ENCODE assay signal across 2 cellular contexts in the genomic region with DNA sequence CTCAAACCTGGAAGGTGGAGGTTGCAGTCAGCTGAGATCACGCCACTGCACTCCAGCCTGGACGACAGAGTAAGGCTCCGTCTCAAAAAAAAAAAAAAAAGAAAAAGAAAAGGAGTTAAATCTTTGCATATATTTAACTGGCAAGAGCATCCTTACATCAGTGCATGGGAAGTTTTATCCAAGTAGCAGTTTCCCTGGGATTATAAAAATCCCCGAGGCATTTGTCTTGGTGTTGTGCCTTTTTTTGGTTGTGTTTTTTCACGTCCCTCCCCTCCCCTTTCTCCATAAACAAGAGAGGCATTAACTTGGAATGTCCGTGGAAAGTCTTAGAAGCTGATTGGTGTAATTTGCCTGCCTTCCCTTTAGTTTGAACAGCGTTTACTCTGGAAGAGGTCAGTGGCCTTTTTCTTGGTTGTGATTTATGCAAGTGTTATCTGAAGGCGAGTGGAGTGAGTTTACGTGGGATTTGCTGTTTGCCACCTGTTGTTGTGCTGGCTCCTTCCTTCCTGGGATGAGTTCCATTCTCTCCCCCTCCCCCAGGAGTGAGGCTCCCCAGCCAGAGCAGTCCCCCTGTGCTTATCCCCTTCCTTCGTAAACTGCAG.
TF ChIP-seq lines count a peak whose summit lies in the region.

No MANE protein-coding gene starts in this region.

TF ChIP-seq in SK-N-SH, 30 proteins besides CTCF, POLR2A, EP300 and RAD21:
- no peak for TF ChIP-seq REST (IDR thresholded peaks at IDR 0.05; ENCODE audit: low read depth, low read length)
- TF ChIP-seq, protein P1, sequence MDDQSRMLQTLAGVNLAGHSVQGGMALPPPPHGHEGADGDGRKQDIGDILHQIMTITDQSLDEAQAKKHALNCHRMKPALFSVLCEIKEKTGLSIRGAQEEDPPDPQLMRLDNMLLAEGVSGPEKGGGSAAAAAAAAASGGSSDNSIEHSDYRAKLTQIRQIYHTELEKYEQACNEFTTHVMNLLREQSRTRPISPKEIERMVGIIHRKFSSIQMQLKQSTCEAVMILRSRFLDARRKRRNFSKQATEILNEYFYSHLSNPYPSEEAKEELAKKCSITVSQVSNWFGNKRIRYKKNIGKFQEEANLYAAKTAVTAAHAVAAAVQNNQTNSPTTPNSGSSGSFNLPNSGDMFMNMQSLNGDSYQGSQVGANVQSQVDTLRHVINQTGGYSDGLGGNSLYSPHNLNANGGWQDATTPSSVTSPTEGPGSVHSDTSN (IDR thresholded peaks at IDR 0.05): no peak
- TF ChIP-seq USF1 (IDR thresholded peaks at IDR 0.05; ENCODE audit: borderline replicate concordance, low read depth): no peak
- no peak for TF ChIP-seq TCF12 (IDR thresholded peaks at IDR 0.05)
- TF ChIP-seq MXI1 (IDR thresholded peaks at IDR 0.05; ENCODE audit: low read depth, low read length): no peak
- TF ChIP-seq GABPA (IDR thresholded peaks at IDR 0.05; ENCODE audit: low read depth): no peak

TF ChIP-seq in SK-N-SH treated with all-trans-retinoic acid at 6 μM for 48 hours, 23 proteins besides CTCF, POLR2A, EP300 and RAD21 (continued from another document):
- TF ChIP-seq, protein P2, sequence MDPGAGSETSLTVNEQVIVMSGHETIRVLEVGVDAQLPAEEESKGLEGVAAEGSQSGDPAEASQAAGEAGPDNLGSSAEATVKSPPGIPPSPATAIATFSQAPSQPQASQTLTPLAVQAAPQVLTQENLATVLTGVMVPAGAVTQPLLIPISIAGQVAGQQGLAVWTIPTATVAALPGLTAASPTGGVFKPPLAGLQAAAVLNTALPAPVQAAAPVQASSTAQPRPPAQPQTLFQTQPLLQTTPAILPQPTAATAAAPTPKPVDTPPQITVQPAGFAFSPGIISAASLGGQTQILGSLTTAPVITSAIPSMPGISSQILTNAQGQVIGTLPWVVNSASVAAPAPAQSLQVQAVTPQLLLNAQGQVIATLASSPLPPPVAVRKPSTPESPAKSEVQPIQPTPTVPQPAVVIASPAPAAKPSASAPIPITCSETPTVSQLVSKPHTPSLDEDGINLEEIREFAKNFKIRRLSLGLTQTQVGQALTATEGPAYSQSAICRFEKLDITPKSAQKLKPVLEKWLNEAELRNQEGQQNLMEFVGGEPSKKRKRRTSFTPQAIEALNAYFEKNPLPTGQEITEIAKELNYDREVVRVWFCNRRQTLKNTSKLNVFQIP (CRISPR knock-in tag; IDR thresholded peaks at IDR 0.05; ENCODE audit: borderline replicate concordance, low read depth): no peak
- no peak for TF ChIP-seq TCF4 (CRISPR knock-in tag; IDR thresholded peaks at IDR 0.05; ENCODE audit: borderline replicate concordance)
- no peak for TF ChIP-seq ESRRG (CRISPR knock-in tag; IDR thresholded peaks at IDR 0.05)
- TF ChIP-seq, protein P3, sequence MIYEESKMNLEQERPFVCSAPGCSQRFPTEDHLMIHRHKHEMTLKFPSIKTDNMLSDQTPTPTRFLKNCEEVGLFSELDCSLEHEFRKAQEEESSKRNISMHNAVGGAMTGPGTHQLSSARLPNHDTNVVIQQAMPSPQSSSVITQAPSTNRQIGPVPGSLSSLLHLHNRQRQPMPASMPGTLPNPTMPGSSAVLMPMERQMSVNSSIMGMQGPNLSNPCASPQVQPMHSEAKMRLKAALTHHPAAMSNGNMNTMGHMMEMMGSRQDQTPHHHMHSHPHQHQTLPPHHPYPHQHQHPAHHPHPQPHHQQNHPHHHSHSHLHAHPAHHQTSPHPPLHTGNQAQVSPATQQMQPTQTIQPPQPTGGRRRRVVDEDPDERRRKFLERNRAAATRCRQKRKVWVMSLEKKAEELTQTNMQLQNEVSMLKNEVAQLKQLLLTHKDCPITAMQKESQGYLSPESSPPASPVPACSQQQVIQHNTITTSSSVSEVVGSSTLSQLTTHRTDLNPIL (CRISPR knock-in tag; IDR thresholded peaks at IDR 0.05; ENCODE audit: low read depth): no peak
TF ChIP-seq in SK-N-SH treated with all-trans-retinoic acid at 6 μM for 48 hours: peak in this region for 0.
